8 cellular contexts compared by ENCODE assay signal in the genomic region with DNA sequence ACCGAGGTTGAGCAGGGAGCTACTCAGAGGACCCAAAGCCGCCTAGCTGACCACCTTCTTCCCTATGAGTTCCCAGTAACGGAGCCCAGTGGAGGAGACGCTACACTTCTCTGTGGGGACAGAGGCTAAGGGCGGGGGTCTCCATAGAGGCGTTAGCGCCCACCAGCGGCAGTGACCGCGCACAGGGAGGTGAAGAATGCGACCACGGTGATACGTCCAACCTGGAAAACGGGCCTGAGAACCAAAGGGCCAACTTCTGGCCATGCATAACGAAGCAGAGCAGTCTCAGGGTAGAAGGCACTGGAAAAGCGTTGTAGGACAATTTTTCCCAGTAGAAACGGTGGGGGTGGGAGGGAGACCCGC. TPM values are rescaled to one million over a fixed set of nuclear protein-coding genes. Genes with fewer than 3 reads are reported as not detected.
DNase-seq lines count a peak whose midpoint lies in the region; ATAC-seq, FAIRE-seq and TF ChIP-seq lines count a peak whose summit lies in the region.

No MANE protein-coding gene starts in this region.

- peaks cover 4% of the 10 kb centered on the region for H3K9me1 ChIP-seq in keratinocyte (ENCODE audit: control insufficient read depth, extremely low read depth, insufficient read depth, low read length)

- H3K9me3 Mint-ChIP-seq in GM23338, result no peaks in the 10 kb centered on the region
- no peaks in the 10 kb centered on the region for H3K9me3 Mint-ChIP-seq in activated T-helper 1 cell treated with anti-CD3 and anti-CD28 coated beads, Interleukin-12 subunit alpha, Interleukin-12 subunit beta, Interleukin-2, Interleukin-4 antibody, amounts not matched to agents 30 ng/mL and 10 ng/mL and 1 ng/mL, durations not matched to agents 14 hours and 24 hours and 36 hours

- H3K4me2 ChIP-seq in GM23338 (peak overlapping the region; percentile 74), keratinocyte (ENCODE audit: control insufficient read depth, extremely low read depth, insufficient read depth, low read depth, low read length) (peak overlapping the region; percentile 69)

- H3K4me1 Mint-ChIP-seq in GM23338, result peaks cover 22% of the 10 kb centered on the region; the same call in 2 of the 3 replicates
- peaks cover 35% of the 10 kb centered on the region for H3K4me1 Mint-ChIP-seq in activated T-helper 1 cell treated with anti-CD3 and anti-CD28 coated beads, Interleukin-12 subunit alpha, Interleukin-12 subunit beta, Interleukin-2, Interleukin-4 antibody, amounts not matched to agents 30 ng/mL and 10 ng/mL and 1 ng/mL, durations not matched to agents 14 hours and 24 hours and 36 hours (ENCODE audit: low read depth)

- FAIRE-seq in keratinocyte (lab: Jason Lieb, UNC), result no peak

- DNase-seq in BJ (ENCODE audit: low read depth) (no peak), GM23338 (ENCODE audit: low spot score) (peak; percentile 84), keratinocyte (ENCODE audit: low read depth, low spot score) (no peak), tibial artery (no peak), dedifferentiated amniotic fluid mesenchymal stem cell (ENCODE audit: extremely low spot score) (no peak), UCSD-AML1 (lab: John Stamatoyannopoulos, UW; ENCODE audit: unreplicated experiment) (no peak)
- DNase-seq in activated T-helper 1 cell treated with anti-CD3 and anti-CD28 coated beads, Interleukin-12 subunit alpha, Interleukin-12 subunit beta, Interleukin-2, Interleukin-4 antibody, amounts not matched to agents 30 ng/mL and 10 ng/mL and 1 ng/mL, durations not matched to agents 14 hours and 24 hours and 36 hours (ENCODE audit: low spot score), result no peak

- H3F3A ChIP-seq in GM23338 (replicated peaks; ENCODE audit: low read depth), result no peaks in the 10 kb centered on the region

- CTCF ChIA-PET in BJ (lab: Yijun Ruan, JAX), result interaction anchor here (0.6 to 3.6 kb wide), 8 partner anchors 9 to 513 kb away, joined by 3 to 24 read pairs (median 3); no protein-coding TSS in a partner anchor

- peaks cover 17% of the 10 kb centered on the region for H3K4me1 ChIP-seq in GM23338 (ENCODE audit: insufficient read depth)
- peaks cover 22% of the 10 kb centered on the region for H3K4me1 ChIP-seq in keratinocyte (ENCODE audit: control insufficient read depth, extremely low read depth, insufficient read depth, low read length)
- H3K4me1 ChIP-seq in tibial artery, result peaks cover 0 to 33% (median 23%) of the 10 kb centered on the region in 4 donors

- ATAC-seq in GM23338, result peak; percentile 83
- ATAC-seq in GM18858 (IDR thresholded peaks at IDR 0.05; ENCODE audit: unreplicated experiment), result no peak

- H3K9ac ChIP-seq in keratinocyte (ENCODE audit: control insufficient read depth, extremely low read depth, insufficient read depth, low read length), result no peak overlapping the region

- no peaks in the 10 kb centered on the region for H3K9me3 ChIP-seq in keratinocyte (ENCODE audit: control insufficient read depth, low read depth, low read length)
- no peaks in the 10 kb centered on the region for H3K9me3 ChIP-seq in tibial artery

- H3K9me2 ChIP-seq in GM23338 (ENCODE audit: insufficient read depth), result no peaks in the 10 kb centered on the region

- H4K20me1 ChIP-seq in GM23338 (replicated peaks; ENCODE audit: insufficient read depth) (peaks cover 20% of the 10 kb centered on the region; the same call in 1 of the 2 replicates), keratinocyte (ENCODE audit: control insufficient read depth, extremely low read depth, insufficient read depth, low read length) (peaks cover 2% of the 10 kb centered on the region)

- TF ChIP-seq CTCF in BJ (IDR thresholded peaks at IDR 0.05; ENCODE audit: insufficient read depth, low read depth, low read length), result no peak
- TF ChIP-seq CTCF in GM23338 (conservative IDR thresholded peaks at IDR 0.05; ENCODE audit: low read depth in 2 of 2), result peak in 1 of 2 experiments; percentile 78; a peak in 3 of 4 replicates
- no peak for TF ChIP-seq CTCF in keratinocyte (optimal IDR thresholded peaks at IDR 0.05 in 1 of 3, IDR thresholded peaks at IDR 0.05 in 1 of 3, conservative IDR thresholded peaks at IDR 0.05 in 1 of 3; ENCODE audit: extremely low read depth in 1 of 3, insufficient read depth in 2 of 3, low read length in 3 of 3)
- TF ChIP-seq CTCF in tibial artery (IDR thresholded peaks at IDR 0.05), result no peak

- H3K4me3 Mint-ChIP-seq in GM23338, result peak overlapping the region; percentile 89
- H3K4me3 Mint-ChIP-seq in activated T-helper 1 cell treated with anti-CD3 and anti-CD28 coated beads, Interleukin-12 subunit alpha, Interleukin-12 subunit beta, Interleukin-2, Interleukin-4 antibody, amounts not matched to agents 30 ng/mL and 10 ng/mL and 1 ng/mL, durations not matched to agents 14 hours and 24 hours and 36 hours, result peak overlapping the region; percentile 80

- H3K36me3 Mint-ChIP-seq in GM23338 (ENCODE audit: low read depth), result peaks cover 6% of the 10 kb centered on the region; the same call in 1 of the 3 replicates
- H3K36me3 Mint-ChIP-seq in activated T-helper 1 cell treated with anti-CD3 and anti-CD28 coated beads, Interleukin-12 subunit alpha, Interleukin-12 subunit beta, Interleukin-2, Interleukin-4 antibody, amounts not matched to agents 30 ng/mL and 10 ng/mL and 1 ng/mL, durations not matched to agents 14 hours and 24 hours and 36 hours (ENCODE audit: low read depth), result peaks cover 15% of the 10 kb centered on the region

- H3K36me3 ChIP-seq in BJ (ENCODE audit: control insufficient read depth, insufficient read depth, low read length), result no peaks in the 10 kb centered on the region
- H3K36me3 ChIP-seq in GM23338 (ENCODE audit: insufficient read depth), result no peaks in the 10 kb centered on the region
- peaks cover 3% of the 10 kb centered on the region in 2 experiments for H3K36me3 ChIP-seq in keratinocyte (ENCODE audit: control insufficient read depth in 2 of 2, extremely low read depth in 1 of 2, insufficient read depth in 2 of 2, low read length in 2 of 2)
- peaks cover 0 to 2% (median 0%) of the 10 kb centered on the region in 3 donors for H3K36me3 ChIP-seq in tibial artery

- H2AFZ ChIP-seq in GM23338, result peak overlapping the region; percentile 92
- H2AFZ ChIP-seq in keratinocyte (ENCODE audit: control insufficient read depth, low read length), result peak overlapping the region; percentile 67

- dilution Hi-C loops in keratinocyte (cut with MboI; ENCODE audit: extremely low pct_ligation_motif_present, low sequenced_read_pairs), result no loop called here

- H3K79me2 ChIP-seq in GM23338 (replicated peaks; ENCODE audit: insufficient read depth), result peaks cover 44% of the 10 kb centered on the region
- H3K79me2 ChIP-seq in keratinocyte (ENCODE audit: control insufficient read depth, insufficient read depth, low read length), result peaks cover 44% of the 10 kb centered on the region

- H3K27me3 ChIP-seq in BJ (ENCODE audit: control insufficient read depth, insufficient read depth, low read length) (peaks cover 6% of the 10 kb centered on the region; the same call in 1 of the 2 replicates), GM23338 (ENCODE audit: insufficient read depth) (no peaks in the 10 kb centered on the region), keratinocyte (ENCODE audit: control insufficient read depth, extremely low read depth, insufficient read depth, low read length) (peaks cover 18% of the 10 kb centered on the region), tibial artery (peaks cover 0 to 2% of the 10 kb centered on the region in 2 donors)

- H3K27ac ChIP-seq in GM23338 (ENCODE audit: low read depth) (no peak overlapping the region), keratinocyte (ENCODE audit: control insufficient read depth, insufficient read depth, low read length) (no peak overlapping the region), tibial artery (no peak overlapping the region)

- peaks cover 3% of the 10 kb centered on the region for H3K27me3 Mint-ChIP-seq in GM23338 (ENCODE audit: insufficient read depth, low read depth, poor library complexity)
- peaks cover 12% of the 10 kb centered on the region for H3K27me3 Mint-ChIP-seq in activated T-helper 1 cell treated with anti-CD3 and anti-CD28 coated beads, Interleukin-12 subunit alpha, Interleukin-12 subunit beta, Interleukin-2, Interleukin-4 antibody, amounts not matched to agents 30 ng/mL and 10 ng/mL and 1 ng/mL, durations not matched to agents 14 hours and 24 hours and 36 hours (ENCODE audit: insufficient read depth)

- H3K27ac Mint-ChIP-seq in GM23338, result peak overlapping the region; percentile 92
- peak overlapping the region; percentile 31 for H3K27ac Mint-ChIP-seq in activated T-helper 1 cell treated with anti-CD3 and anti-CD28 coated beads, Interleukin-12 subunit alpha, Interleukin-12 subunit beta, Interleukin-2, Interleukin-4 antibody, amounts not matched to agents 30 ng/mL and 10 ng/mL and 1 ng/mL, durations not matched to agents 14 hours and 24 hours and 36 hours

- POLR2A ChIA-PET in BJ (lab: Charles Lee), result interaction anchor here (0.7 kb wide), 1 partner anchor 696 kb away, joined by 5 read pairs; a partner anchor contains a TSS

- intact Hi-C loops in activated T-helper 1 cell treated with anti-CD3 and anti-CD28 coated beads, Interleukin-12 subunit alpha, Interleukin-12 subunit beta, Interleukin-2, Interleukin-4 antibody, amounts not matched to agents 30 ng/mL and 10 ng/mL and 1 ng/mL, durations not matched to agents 14 hours and 24 hours and 36 hours (cut with micrococcal nuclease), result loop anchor here (1.0 to 5.0 kb wide), 11 partner anchors 100 to 1085 kb away; a partner anchor contains a TSS
- intact Hi-C loops in tibial artery (cut with DNase I; ENCODE audit: low total_unique reads), result loop anchor here (5.0 kb wide), 1 partner anchor 130 kb away; no protein-coding TSS in a partner anchor

- peak overlapping the region; percentile 35 for H3K4me3 ChIP-seq in BJ (ENCODE audit: low read depth, low read length)
- peak overlapping the region; percentile 100 for H3K4me3 ChIP-seq in GM23338
- peak overlapping the region; percentile 14 to 98 (median 77) for H3K4me3 ChIP-seq in keratinocyte (ENCODE audit: control insufficient read depth in 2 of 3, extremely low read depth in 1 of 3, insufficient read depth in 2 of 3, low read depth in 1 of 3, low read length in 3 of 3)
- H3K4me3 ChIP-seq in tibial artery, result peak overlapping the region; percentile 77 to 86

RNA-seq across cellular contexts. Expression of a gene that starts 0.4 kb away (rescaled TPM):
- 12.0 and 16.3 TPM in 2 replicates for polyA plus RNA-seq in BJ (2011; rRNA removed)
- polyA minus RNA-seq in BJ (2011; rRNA and poly(A)+ RNA removed), result 8.8 and 9.0 TPM in 2 replicates
- total RNA-seq in GM23338 (2014; rRNA removed; shearing (Covaris generic)), result 38.5 and 53.9 TPM in 2 replicates
- 29.2 and 35.8 TPM in 2 replicates for polyA plus RNA-seq in GM23338 (2016; fragmentation: Nextera tagmentation; extraction: Ambion mirVana)
- 46.3 and 46.4 TPM in 2 replicates for total RNA-seq in activated T-helper 1 cell treated with anti-CD3 and anti-CD28 coated beads, Interleukin-12 subunit alpha, Interleukin-12 subunit beta, Interleukin-2, Interleukin-4 antibody, amounts not matched to agents 30 ng/mL and 10 ng/mL and 1 ng/mL, durations not matched to agents 14 hours and 24 hours and 36 hours
- 14.3 to 19.3 TPM (median 18.6 TPM) in 3 replicates for polyA plus RNA-seq in keratinocyte
- polyA plus RNA-seq in keratinocyte (2011; ENCODE audit: low read depth), result 58.7 TPM
- polyA plus RNA-seq in keratinocyte (2011; cell fraction: cytosol; rRNA removed), result 12.3 and 19.7 TPM in 2 replicates
- polyA plus RNA-seq in keratinocyte (2011; cell fraction: nucleus; rRNA removed), result 23.8 and 24.9 TPM in 2 replicates
- polyA plus RNA-seq in keratinocyte (2012; ENCODE audit: low replicate concordance), result 12.2 and 14.5 TPM in 2 replicates
- polyA minus RNA-seq in keratinocyte, result 7.1 to 21.2 TPM (median 17.2 TPM) in 3 replicates
- polyA minus RNA-seq in keratinocyte (2011; cell fraction: cytosol; rRNA and poly(A)+ RNA removed), result 9.6 TPM
- polyA minus RNA-seq in keratinocyte (2011; cell fraction: nucleus; rRNA and poly(A)+ RNA removed), result 12.8 and 20.5 TPM in 2 replicates

Comparison
In these comparisons a context has a peak if more than half of its experiments do, and no peak if none do; other contexts are left out.
1. H3K4me3 ChIP-seq: peak in every context shown above with its lines; median percentile 100 in GM23338; 82 in tibial artery; 77 in keratinocyte; 35 in BJ.